In the genomic region with DNA sequence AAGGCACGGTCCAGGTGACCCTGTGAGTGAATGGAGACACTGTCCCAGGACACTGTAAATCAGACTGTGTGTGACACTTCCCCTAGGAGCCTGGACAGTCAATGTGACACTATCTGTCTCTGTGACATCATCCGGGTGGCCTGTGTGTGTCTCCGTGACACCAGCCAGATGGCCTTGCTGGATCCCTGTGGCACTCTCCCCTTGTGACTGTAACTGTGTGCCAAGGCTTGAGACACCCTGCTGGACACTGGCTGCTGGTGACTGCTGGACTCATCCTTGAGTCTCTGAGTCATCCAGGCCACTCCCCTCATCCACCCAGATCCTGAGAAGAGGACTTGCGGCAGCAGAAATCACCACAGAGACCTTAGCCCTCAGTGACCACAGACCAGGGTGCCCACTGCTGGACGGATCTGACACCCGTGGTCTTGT, we compare ENCODE assay signal across 13 cellular contexts. TPM values are rescaled to one million over a fixed set of nuclear protein-coding genes. Genes with fewer than 3 reads are reported as not detected.
A peak's percentile ranks its signal among the peaks of the same experiment; 100 is the strongest.
DNase-seq lines count a peak whose midpoint lies in the region; ATAC-seq, FAIRE-seq and TF ChIP-seq lines count a peak whose summit lies in the region.
"Had no signal": no experiment of that assay in that cellular context is flagged by ENCODE, and none has a peak within 500 bp of the region (broad histone marks: within the 10 kb centered on the region; RNA-seq: fewer than 3 reads in every experiment).

No MANE protein-coding gene starts in this region.

- no peak overlapping the region for H3K27ac ChIP-seq in HepG2 (ENCODE audit: extremely low read length, insufficient read depth, low read length)
- H3K27ac ChIP-seq: lower lobe of right lung, uterus had no signal

- peak; percentile 25 for TF ChIP-seq CTCF in choroid plexus epithelial cell (conservative IDR thresholded peaks at IDR 0.05; ENCODE audit: low read depth, low read length)
- TF ChIP-seq CTCF in HepG2 (CRISPR knock-in tag; IDR thresholded peaks at IDR 0.05), result no peak

- 0% methylated on average over 1 of the region's 6 CpGs for WGBS in HepG2 (ENCODE audit: low lambda C conversion rate)

- intact Hi-C loops in HepG2 (cut with micrococcal nuclease; ENCODE audit: unreplicated experiment), result no loop called here

- no peak for TF ChIP-seq POLR2A in HepG2 (IDR thresholded peaks at IDR 0.05; ENCODE audit: insufficient read depth in 1 of 2, low read depth in 2 of 2, low read length in 2 of 2)

- no peak overlapping the region for H3K9ac ChIP-seq in HepG2 (ENCODE audit: insufficient read depth, low read depth, low read length)

- TF ChIP-seq EP300 in HepG2 (IDR thresholded peaks at IDR 0.05; ENCODE audit: low read depth in 2 of 2, low read length in 2 of 2), result no peak
- no peak for TF ChIP-seq EP300 in HepG2 (CRISPR knock-in tag; IDR thresholded peaks at IDR 0.05; ENCODE audit: borderline replicate concordance)

- H3K27me3 ChIP-seq in HepG2 (ENCODE audit: control insufficient read depth in 1 of 2, insufficient read depth in 2 of 2, low read length in 2 of 2) (peaks cover 3 to 23% of the 10 kb centered on the region in 2 experiments; a peak in 4 of 5 replicates), H7 (ENCODE audit: control insufficient read depth, insufficient read depth, low read length) (no peaks in the 10 kb centered on the region)
- H3K27me3 ChIP-seq: uterus had no signal

- peak; percentile 44 for ATAC-seq in HepG2
- ATAC-seq in GM21619 (IDR thresholded peaks at IDR 0.05; ENCODE audit: unreplicated experiment), result no peak

- POLR2A ChIA-PET in HepG2 (lab: Yijun Ruan, JAX), result no interaction called here

- H3K36me3 ChIP-seq in HepG2 (replicated peaks in 1 of 2; ENCODE audit: control insufficient read depth in 1 of 2, insufficient read depth in 2 of 2, low read length in 2 of 2) (no peaks in the 10 kb centered on the region), H7 (replicated peaks; ENCODE audit: control insufficient read depth, insufficient read depth, low read length) (no peaks in the 10 kb centered on the region)
- H3K36me3 ChIP-seq: lower lobe of right lung, uterus had no signal

- peaks cover 20% of the 10 kb centered on the region for H3K4me1 ChIP-seq in HepG2 (ENCODE audit: insufficient read depth, low read length)
- H3K4me1 ChIP-seq: lower lobe of right lung, uterus had no signal

- in situ Hi-C loops in HepG2 (cut with HindIII; ENCODE audit: extremely low pct_ligation_motif_present, low pct_unique_long_range_greater_than_20kb), result no loop called here

- BruUV-seq in HepG2 (replicated peaks; lab: Mats Ljungman, UMichigan), result no TSS peak

- TF ChIP-seq RAD21 in HepG2 (CRISPR knock-in tag; IDR thresholded peaks at IDR 0.05), result no peak

- no peaks in the 10 kb centered on the region for H3K9me3 ChIP-seq in HepG2 (ENCODE audit: low read length)
- H3K9me3 ChIP-seq: lower lobe of right lung, uterus had no signal

- H3K79me2 ChIP-seq in HepG2 (ENCODE audit: insufficient read depth, low read length), result no peaks in the 10 kb centered on the region

- H2AFZ ChIP-seq in HepG2 (ENCODE audit: low read length), result no peak overlapping the region

- peak; percentile 89 for DNase-seq in AG20443 (ENCODE audit: low spot score)
- peak; percentile 22 for DNase-seq in NCI-H226
- peak; percentile 44 for DNase-seq in choroid plexus epithelial cell (ENCODE audit: low read depth)
- DNase-seq in HepG2 (ENCODE audit: low spot score), result no peak
- no peak for DNase-seq in H7
- no peak for DNase-seq in NCI-H748 (lab: John Stamatoyannopoulos, UW; ENCODE audit: unreplicated experiment)
- no peak for DNase-seq in kidney glomerular epithelial cell (lab: John Stamatoyannopoulos, UW)
- DNase-seq: activated CD4-positive, alpha-beta T cell treated with anti-CD3 and anti-CD28 coated beads, Interleukin-2, amount 50 U/mL, for 1 hour; CD4-positive, CD25-positive, alpha-beta regulatory T cell; Karpas-422; lower lobe of right lung; uterus had no signal

- no peak overlapping the region for H3K4me2 ChIP-seq in HepG2 (ENCODE audit: low read depth, low read length)

- FAIRE-seq in HepG2 (lab: Jason Lieb, UNC), result no peak

- CTCF ChIA-PET in HepG2 (lab: Yijun Ruan, JAX; ENCODE audit: low intra/inter-chr PET ratio, low total read pairs), result no interaction called here

- H4K20me1 ChIP-seq in HepG2 (ENCODE audit: insufficient read depth, low read length), result no peaks in the 10 kb centered on the region

- H3K4me3 ChIP-seq in choroid plexus epithelial cell (ENCODE audit: low read depth, low read length) (no peak overlapping the region), HepG2 (replicated peaks in 1 of 3; ENCODE audit: insufficient read depth in 1 of 3, low read depth in 2 of 3, low read length in 3 of 3) (no peak overlapping the region), H7 (ENCODE audit: insufficient read depth, low read depth, low read length) (no peak overlapping the region)
- H3K4me3 ChIP-seq: lower lobe of right lung, uterus had no signal

TF ChIP-seq in HepG2, 621 proteins besides CTCF, POLR2A, EP300 and RAD21:
- TF ChIP-seq FOSL2 (CRISPR knock-in tag; IDR thresholded peaks at IDR 0.05), result peak; percentile 41; the same call in 1 of the 2 replicates
- TF ChIP-seq CREB1 (IDR thresholded peaks at IDR 0.05), result peak; percentile 58; the same call in 1 of the 2 replicates
- no peak for TF ChIP-seq CREB1 (CRISPR knock-in tag; IDR thresholded peaks at IDR 0.05)
- no peak for TF ChIP-seq ELF3 (CRISPR knock-in tag; IDR thresholded peaks at IDR 0.05)

RNA-seq across cellular contexts. Expression of gene MVK, which starts 51.6 kb away (rescaled TPM):
- total RNA-seq in HepG2 (2016; rRNA removed; fragmentation: Illumina TruSeq; extraction: Trizol), result 47.1 and 66.9 TPM in 2 replicates
- total RNA-seq in HepG2 (2016; cell fraction: cytosol; rRNA removed; fragmentation: Illumina TruSeq; extraction: Trizol; ENCODE audit: low read depth), result 15.1 and 17.9 TPM in 2 replicates
- 40.9 and 70.6 TPM in 2 replicates for total RNA-seq in HepG2 (2016; cell fraction: insoluble cytoplasmic fraction; rRNA removed; fragmentation: Illumina TruSeq; extraction: Trizol)
- total RNA-seq in HepG2 (2016; cell fraction: membrane; rRNA removed; fragmentation: Illumina TruSeq; extraction: Trizol), result 34.1 and 39.6 TPM in 2 replicates
- 38.8 and 47.2 TPM in 2 replicates for total RNA-seq in HepG2 (2016; cell fraction: nucleus; rRNA removed; fragmentation: Illumina TruSeq; extraction: Trizol)
- 11.6 and 22.5 TPM in 2 replicates for polyA plus RNA-seq in HepG2 (2011; rRNA removed)
- polyA plus RNA-seq in HepG2 (2011; cell fraction: cytosol; rRNA removed), result 12.4 and 13.5 TPM in 2 replicates
- polyA plus RNA-seq in HepG2 (2011; cell fraction: nucleus; rRNA removed), result 32.0 and 47.6 TPM in 2 replicates
- 19.2 and 28.6 TPM in 2 replicates for polyA plus RNA-seq in HepG2 (2012)
- polyA plus RNA-seq in HepG2 (2016; cell fraction: cytosol; fragmentation: Illumina TruSeq; extraction: Trizol; ENCODE audit: low read depth), result 16.3 and 19.9 TPM in 2 replicates
- 42.0 and 50.4 TPM in 2 replicates for polyA plus RNA-seq in HepG2 (2016; cell fraction: insoluble cytoplasmic fraction; fragmentation: Illumina TruSeq; extraction: Trizol; ENCODE audit: low read depth)
- 26.9 and 30.0 TPM in 2 replicates for polyA plus RNA-seq in HepG2 (2016; cell fraction: membrane; fragmentation: Illumina TruSeq; extraction: Trizol; ENCODE audit: low read depth)
- polyA plus RNA-seq in HepG2 (2016; cell fraction: nucleus; fragmentation: Illumina TruSeq; extraction: Trizol; ENCODE audit: insufficient read depth, low read depth), result 78.2 and 82.6 TPM in 2 replicates
- 19.6 and 22.9 TPM in 2 replicates for polyA minus RNA-seq in HepG2 (2011; rRNA and poly(A)+ RNA removed; ENCODE audit: low replicate concordance)
- polyA minus RNA-seq in HepG2 (2011; cell fraction: cytosol; rRNA and poly(A)+ RNA removed), result 6.1 and 8.0 TPM in 2 replicates
- 12.2 and 21.1 TPM in 2 replicates for polyA minus RNA-seq in HepG2 (2011; cell fraction: nucleus; rRNA and poly(A)+ RNA removed)
- total RNA-seq in H7 (2014; rRNA removed; shearing (Covaris generic)), result 33.4 and 47.1 TPM in 2 replicates

RNA-seq across cellular contexts. Expression of gene MMAB, which starts 51.8 kb away (rescaled TPM):
- total RNA-seq in HepG2 (2016; rRNA removed; fragmentation: Illumina TruSeq; extraction: Trizol), result 77.3 and 112 TPM in 2 replicates
- total RNA-seq in HepG2 (2016; cell fraction: cytosol; rRNA removed; fragmentation: Illumina TruSeq; extraction: Trizol; ENCODE audit: low read depth), result 32.4 and 42.7 TPM in 2 replicates
- total RNA-seq in HepG2 (2016; cell fraction: insoluble cytoplasmic fraction; rRNA removed; fragmentation: Illumina TruSeq; extraction: Trizol), result 80.5 and 108 TPM in 2 replicates
- 59.5 and 67.4 TPM in 2 replicates for total RNA-seq in HepG2 (2016; cell fraction: membrane; rRNA removed; fragmentation: Illumina TruSeq; extraction: Trizol)
- 37.8 and 41.0 TPM in 2 replicates for total RNA-seq in HepG2 (2016; cell fraction: nucleus; rRNA removed; fragmentation: Illumina TruSeq; extraction: Trizol)
- polyA plus RNA-seq in HepG2 (2011; rRNA removed), result 26.1 and 33.2 TPM in 2 replicates
- 29.9 and 32.2 TPM in 2 replicates for polyA plus RNA-seq in HepG2 (2011; cell fraction: cytosol; rRNA removed)
- polyA plus RNA-seq in HepG2 (2011; cell fraction: nucleus; rRNA removed), result 34.9 and 43.2 TPM in 2 replicates
- 39.1 and 40.4 TPM in 2 replicates for polyA plus RNA-seq in HepG2 (2012)
- 36.6 and 44.0 TPM in 2 replicates for polyA plus RNA-seq in HepG2 (2016; cell fraction: cytosol; fragmentation: Illumina TruSeq; extraction: Trizol; ENCODE audit: low read depth)
- polyA plus RNA-seq in HepG2 (2016; cell fraction: insoluble cytoplasmic fraction; fragmentation: Illumina TruSeq; extraction: Trizol; ENCODE audit: low read depth), result 98.7 and 99.8 TPM in 2 replicates
- 39.9 and 52.5 TPM in 2 replicates for polyA plus RNA-seq in HepG2 (2016; cell fraction: membrane; fragmentation: Illumina TruSeq; extraction: Trizol; ENCODE audit: low read depth)
- polyA plus RNA-seq in HepG2 (2016; cell fraction: nucleus; fragmentation: Illumina TruSeq; extraction: Trizol; ENCODE audit: insufficient read depth, low read depth), result 58.2 and 63.9 TPM in 2 replicates
- 37.1 and 53.3 TPM in 2 replicates for polyA minus RNA-seq in HepG2 (2011; rRNA and poly(A)+ RNA removed; ENCODE audit: low replicate concordance)
- polyA minus RNA-seq in HepG2 (2011; cell fraction: cytosol; rRNA and poly(A)+ RNA removed), result 11.8 and 16.2 TPM in 2 replicates
- polyA minus RNA-seq in HepG2 (2011; cell fraction: nucleus; rRNA and poly(A)+ RNA removed), result 21.0 and 29.1 TPM in 2 replicates
- total RNA-seq in H7 (2014; rRNA removed; shearing (Covaris generic)), result 25.1 and 32.8 TPM in 2 replicates

Comparison
In these comparisons a context has a peak if more than half of its experiments do, and no peak if none do; other contexts are left out.
1. DNase-seq: peak in AG20443 (single experiment), NCI-H226 (single experiment) and choroid plexus epithelial cell (single experiment); none in HepG2 (single experiment), H7 (single experiment), NCI-H748 (single experiment) and kidney glomerular epithelial cell (single experiment).